Comparison of ENCODE assay signal across 1 cellular context in the genomic region with DNA sequence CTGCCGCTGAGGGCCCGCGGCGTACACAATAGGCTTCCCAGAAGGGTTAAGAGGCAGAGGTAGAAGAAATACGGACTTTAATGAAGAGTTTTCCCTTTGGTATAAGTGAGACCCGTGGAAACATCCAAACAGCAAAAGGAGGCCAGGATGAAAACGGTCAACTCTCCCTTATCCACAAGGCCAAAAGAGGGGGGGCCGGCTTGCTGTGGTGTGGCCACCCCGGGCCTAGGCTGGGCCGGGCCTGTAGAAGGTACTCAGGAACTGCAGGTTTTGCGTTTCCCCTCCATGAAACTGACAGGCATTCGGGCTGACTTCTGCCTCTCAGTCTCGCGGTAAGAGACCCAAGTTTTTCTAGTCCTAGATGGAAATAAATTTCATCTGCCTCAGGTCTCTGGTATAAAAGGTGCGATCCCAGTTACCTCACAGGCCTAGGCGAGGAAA.
TF ChIP-seq lines count a peak whose summit lies in the region.

No MANE protein-coding gene starts in this region.

TF ChIP-seq in endothelial cell of umbilical vein, 7 proteins besides CTCF, POLR2A, EP300 and RAD21:
- no peak for TF ChIP-seq JUN (IDR thresholded peaks at IDR 0.05; ENCODE audit: borderline replicate concordance, insufficient read depth, insufficient read length, low read depth)
